ENCODE assay signal across 13 cellular contexts in the genomic region with DNA sequence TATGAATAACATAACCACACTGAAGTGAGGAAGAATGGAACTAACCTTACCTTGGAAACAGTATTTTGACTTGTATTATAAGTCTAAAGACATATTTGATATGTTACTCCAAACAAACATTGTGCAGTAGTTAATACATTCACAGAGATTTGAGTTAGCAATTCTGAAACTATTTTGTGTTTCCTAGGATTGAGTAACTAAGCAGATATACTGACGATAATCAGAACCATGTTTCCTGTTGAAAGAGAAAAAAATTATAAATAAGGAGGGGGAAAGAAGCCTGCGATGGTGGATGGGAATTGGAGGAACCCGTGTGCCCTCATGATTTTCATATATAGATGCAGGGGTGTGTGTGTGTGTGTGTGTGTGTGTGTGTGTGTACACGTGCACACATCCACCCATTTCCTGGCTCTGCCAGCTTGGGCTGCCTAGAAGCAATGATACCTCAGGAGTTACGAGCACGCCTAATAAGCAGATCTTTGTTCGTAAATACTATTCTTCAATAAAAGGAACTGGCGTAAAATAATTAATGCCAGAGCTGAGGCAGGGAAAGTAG. TPM values are rescaled to one million over a fixed set of nuclear protein-coding genes. Genes with fewer than 3 reads are reported as not detected.
DNase-seq lines count a peak whose midpoint lies in the region; ATAC-seq lines count a peak whose summit lies in the region.
"Had no signal": no experiment of that assay in that cellular context is flagged by ENCODE, and none has a peak within 500 bp of the region (broad histone marks: within the 10 kb centered on the region; RNA-seq: fewer than 3 reads in every experiment).

No MANE protein-coding gene starts in this region.

- no peak for ATAC-seq in stimulated activated naive CD8-positive, alpha-beta T cell treated with anti-CD3 and anti-CD28 coated beads, Interleukin-15, Interleukin-2, amounts not matched to agents 100 U/mL and 50 U/mL, for 24 hours
- ATAC-seq in activated naive CD4-positive, alpha-beta T cell treated with anti-CD3 and anti-CD28 coated beads, Interleukin-2, amount 50 U/mL, for 72 hours = peak in 1 of 2 donors; percentile 34
- ATAC-seq in GM19035 (IDR thresholded peaks at IDR 0.05; ENCODE audit: unreplicated experiment) (no peak), HG02981 (IDR thresholded peaks at IDR 0.05; ENCODE audit: unreplicated experiment) (no peak)
- ATAC-seq: SK-N-SH treated with all-trans-retinoic acid at 6 μM for 48 hours had no signal

- peaks cover 74% of the 10 kb centered on the region for H3K36me3 Mint-ChIP-seq in stimulated activated naive CD8-positive, alpha-beta T cell treated with anti-CD3 and anti-CD28 coated beads, Interleukin-15, Interleukin-2, amounts not matched to agents 100 ng/mL and 50 ng/mL, for 24 hours (ENCODE audit: low read depth)
- peaks cover 34 to 64% of the 10 kb centered on the region in 2 donors for H3K36me3 Mint-ChIP-seq in activated naive CD4-positive, alpha-beta T cell treated with anti-CD3 and anti-CD28 coated beads, Interleukin-2, amount 50 U/mL, for 72 hours

- peak overlapping the region; percentile 95 for H3K27ac Mint-ChIP-seq in stimulated activated naive CD8-positive, alpha-beta T cell treated with anti-CD3 and anti-CD28 coated beads, Interleukin-15, Interleukin-2, amounts not matched to agents 100 ng/mL and 50 ng/mL, for 24 hours
- peak overlapping the region; percentile 92 to 98 for H3K27ac Mint-ChIP-seq in activated naive CD4-positive, alpha-beta T cell treated with anti-CD3 and anti-CD28 coated beads, Interleukin-2, amount 50 U/mL, for 72 hours

- no peak for DNase-seq in stimulated activated naive CD8-positive, alpha-beta T cell treated with anti-CD3 and anti-CD28 coated beads, Interleukin-15, Interleukin-2, amounts not matched to agents 100 U/mL and 50 U/mL, for 24 hours
- no peak for DNase-seq in activated naive CD4-positive, alpha-beta T cell treated with anti-CD3 and anti-CD28 coated beads, Interleukin-2, amount 50 U/mL, for 72 hours (ENCODE audit: low spot score in 2 of 2)
- peak; percentile 72 for DNase-seq in iris pigment epithelial cell (ENCODE audit: low read depth)
- no peak for DNase-seq in NCI-H510A (lab: John Stamatoyannopoulos, UW)
- no peak for DNase-seq in islet precursor cell
- DNase-seq: activated gamma-delta T cell; erythroblast; GOT3; stimulated activated CD4-positive, alpha-beta T cell treated with anti-CD3 and anti-CD28 coated beads, Interleukin-15, amount 100 ng/mL, for 24 hours had no signal

- peak overlapping the region; percentile 75 for H3K4me3 Mint-ChIP-seq in stimulated activated naive CD8-positive, alpha-beta T cell treated with anti-CD3 and anti-CD28 coated beads, Interleukin-15, Interleukin-2, amounts not matched to agents 100 ng/mL and 50 ng/mL, for 24 hours

- peaks cover 63% of the 10 kb centered on the region for H3K4me1 Mint-ChIP-seq in stimulated activated naive CD8-positive, alpha-beta T cell treated with anti-CD3 and anti-CD28 coated beads, Interleukin-15, Interleukin-2, amounts not matched to agents 100 ng/mL and 50 ng/mL, for 24 hours (ENCODE audit: low read depth)

- H3K27me3 Mint-ChIP-seq in stimulated activated naive CD8-positive, alpha-beta T cell treated with anti-CD3 and anti-CD28 coated beads, Interleukin-15, Interleukin-2, amounts not matched to agents 100 ng/mL and 50 ng/mL, for 24 hours = no peaks in the 10 kb centered on the region

- H3K9me3 Mint-ChIP-seq in stimulated activated naive CD8-positive, alpha-beta T cell treated with anti-CD3 and anti-CD28 coated beads, Interleukin-15, Interleukin-2, amounts not matched to agents 100 ng/mL and 50 ng/mL, for 24 hours = no peaks in the 10 kb centered on the region
- H3K9me3 Mint-ChIP-seq in activated naive CD4-positive, alpha-beta T cell treated with anti-CD3 and anti-CD28 coated beads, Interleukin-2, amount 50 U/mL, for 72 hours = peaks cover 0 to 5% of the 10 kb centered on the region in 2 donors

RNA-seq across cellular contexts. Expression of gene LPIN2, which starts 56.9 kb away (rescaled TPM):
- total RNA-seq in activated naive CD4-positive, alpha-beta T cell treated with anti-CD3 and anti-CD28 coated beads, Interleukin-2, amount 50 U/mL, for 72 hours = 100 to 1,000 TPM in 1 of 2 donors, 10 to 100 TPM in 1; 66.0 to 113 TPM
